2 cellular contexts compared by ENCODE assay signal in the genomic region with DNA sequence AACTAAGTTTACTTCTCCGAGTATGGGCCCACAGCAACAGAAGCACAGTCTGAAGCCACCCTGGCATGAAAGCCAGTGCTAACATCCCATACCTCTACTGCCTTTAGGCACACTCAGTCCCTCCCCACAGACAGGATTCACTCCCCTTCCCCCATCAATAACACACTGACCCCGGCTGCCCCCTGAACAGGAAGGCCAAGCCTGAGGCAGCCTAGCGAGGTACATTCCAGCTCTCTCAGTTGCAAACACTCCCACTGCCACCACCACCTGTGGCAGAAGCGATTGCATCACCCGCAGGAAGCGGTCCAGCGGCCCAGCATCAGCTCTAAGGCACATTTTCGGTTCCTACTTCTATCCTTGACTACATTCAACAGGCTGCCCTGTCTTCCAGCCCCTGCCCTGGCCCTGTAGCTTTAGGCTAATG.
TF ChIP-seq lines count a peak whose summit lies in the region.

No MANE protein-coding gene starts in this region.

TF ChIP-seq in IMR-90, 13 proteins besides CTCF, POLR2A, EP300 and RAD21:
- TF ChIP-seq, protein P1, sequence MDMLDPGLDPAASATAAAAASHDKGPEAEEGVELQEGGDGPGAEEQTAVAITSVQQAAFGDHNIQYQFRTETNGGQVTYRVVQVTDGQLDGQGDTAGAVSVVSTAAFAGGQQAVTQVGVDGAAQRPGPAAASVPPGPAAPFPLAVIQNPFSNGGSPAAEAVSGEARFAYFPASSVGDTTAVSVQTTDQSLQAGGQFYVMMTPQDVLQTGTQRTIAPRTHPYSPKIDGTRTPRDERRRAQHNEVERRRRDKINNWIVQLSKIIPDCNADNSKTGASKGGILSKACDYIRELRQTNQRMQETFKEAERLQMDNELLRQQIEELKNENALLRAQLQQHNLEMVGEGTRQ (IDR thresholded peaks at IDR 0.05; ENCODE audit: low read depth, low read length) = no peak
- TF ChIP-seq SMC3 (IDR thresholded peaks at IDR 0.05; ENCODE audit: low read depth, low read length) (no peak), CHD1 (IDR thresholded peaks at IDR 0.05; ENCODE audit: low read depth, low read length) (no peak), CEBPB (IDR thresholded peaks at IDR 0.05; ENCODE audit: low read depth, low read length) (peak; percentile 78), RFX5 (IDR thresholded peaks at IDR 0.05; ENCODE audit: low read depth, low read length) (no peak)
- TF ChIP-seq, protein P2, sequence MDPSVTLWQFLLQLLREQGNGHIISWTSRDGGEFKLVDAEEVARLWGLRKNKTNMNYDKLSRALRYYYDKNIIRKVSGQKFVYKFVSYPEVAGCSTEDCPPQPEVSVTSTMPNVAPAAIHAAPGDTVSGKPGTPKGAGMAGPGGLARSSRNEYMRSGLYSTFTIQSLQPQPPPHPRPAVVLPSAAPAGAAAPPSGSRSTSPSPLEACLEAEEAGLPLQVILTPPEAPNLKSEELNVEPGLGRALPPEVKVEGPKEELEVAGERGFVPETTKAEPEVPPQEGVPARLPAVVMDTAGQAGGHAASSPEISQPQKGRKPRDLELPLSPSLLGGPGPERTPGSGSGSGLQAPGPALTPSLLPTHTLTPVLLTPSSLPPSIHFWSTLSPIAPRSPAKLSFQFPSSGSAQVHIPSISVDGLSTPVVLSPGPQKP (IDR thresholded peaks at IDR 0.05; ENCODE audit: borderline replicate concordance, low read depth, low read length) = no peak

TF ChIP-seq in liver, 16 proteins besides CTCF, POLR2A, EP300 and RAD21 (continued from another document):
- TF ChIP-seq, protein P3, sequence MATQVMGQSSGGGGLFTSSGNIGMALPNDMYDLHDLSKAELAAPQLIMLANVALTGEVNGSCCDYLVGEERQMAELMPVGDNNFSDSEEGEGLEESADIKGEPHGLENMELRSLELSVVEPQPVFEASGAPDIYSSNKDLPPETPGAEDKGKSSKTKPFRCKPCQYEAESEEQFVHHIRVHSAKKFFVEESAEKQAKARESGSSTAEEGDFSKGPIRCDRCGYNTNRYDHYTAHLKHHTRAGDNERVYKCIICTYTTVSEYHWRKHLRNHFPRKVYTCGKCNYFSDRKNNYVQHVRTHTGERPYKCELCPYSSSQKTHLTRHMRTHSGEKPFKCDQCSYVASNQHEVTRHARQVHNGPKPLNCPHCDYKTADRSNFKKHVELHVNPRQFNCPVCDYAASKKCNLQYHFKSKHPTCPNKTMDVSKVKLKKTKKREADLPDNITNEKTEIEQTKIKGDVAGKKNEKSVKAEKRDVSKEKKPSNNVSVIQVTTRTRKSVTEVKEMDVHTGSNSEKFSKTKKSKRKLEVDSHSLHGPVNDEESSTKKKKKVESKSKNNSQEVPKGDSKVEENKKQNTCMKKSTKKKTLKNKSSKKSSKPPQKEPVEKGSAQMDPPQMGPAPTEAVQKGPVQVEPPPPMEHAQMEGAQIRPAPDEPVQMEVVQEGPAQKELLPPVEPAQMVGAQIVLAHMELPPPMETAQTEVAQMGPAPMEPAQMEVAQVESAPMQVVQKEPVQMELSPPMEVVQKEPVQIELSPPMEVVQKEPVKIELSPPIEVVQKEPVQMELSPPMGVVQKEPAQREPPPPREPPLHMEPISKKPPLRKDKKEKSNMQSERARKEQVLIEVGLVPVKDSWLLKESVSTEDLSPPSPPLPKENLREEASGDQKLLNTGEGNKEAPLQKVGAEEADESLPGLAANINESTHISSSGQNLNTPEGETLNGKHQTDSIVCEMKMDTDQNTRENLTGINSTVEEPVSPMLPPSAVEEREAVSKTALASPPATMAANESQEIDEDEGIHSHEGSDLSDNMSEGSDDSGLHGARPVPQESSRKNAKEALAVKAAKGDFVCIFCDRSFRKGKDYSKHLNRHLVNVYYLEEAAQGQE (IDR thresholded peaks at IDR 0.05) = no peak
- TF ChIP-seq HNF4G (IDR thresholded peaks at IDR 0.05) (no peak), FOXA2 (IDR thresholded peaks at IDR 0.05) (no peak), SP1 (IDR thresholded peaks at IDR 0.05) (peak; percentile 29), YY1 (IDR thresholded peaks at IDR 0.05) (no peak), HNF4A (conservative IDR thresholded peaks at IDR 0.05) (no peak), EGR1 (IDR thresholded peaks at IDR 0.05; ENCODE audit: low read depth in 2 of 2) (no peak), JUND (IDR thresholded peaks at IDR 0.05) (no peak), GABPA (IDR thresholded peaks at IDR 0.05 in 1 of 2, conservative IDR thresholded peaks at IDR 0.05 in 1 of 2) (no peak), TAF1 (conservative IDR thresholded peaks at IDR 0.05) (no peak), FOXA1 (IDR thresholded peaks at IDR 0.05) (no peak)
- TF ChIP-seq, protein P4, sequence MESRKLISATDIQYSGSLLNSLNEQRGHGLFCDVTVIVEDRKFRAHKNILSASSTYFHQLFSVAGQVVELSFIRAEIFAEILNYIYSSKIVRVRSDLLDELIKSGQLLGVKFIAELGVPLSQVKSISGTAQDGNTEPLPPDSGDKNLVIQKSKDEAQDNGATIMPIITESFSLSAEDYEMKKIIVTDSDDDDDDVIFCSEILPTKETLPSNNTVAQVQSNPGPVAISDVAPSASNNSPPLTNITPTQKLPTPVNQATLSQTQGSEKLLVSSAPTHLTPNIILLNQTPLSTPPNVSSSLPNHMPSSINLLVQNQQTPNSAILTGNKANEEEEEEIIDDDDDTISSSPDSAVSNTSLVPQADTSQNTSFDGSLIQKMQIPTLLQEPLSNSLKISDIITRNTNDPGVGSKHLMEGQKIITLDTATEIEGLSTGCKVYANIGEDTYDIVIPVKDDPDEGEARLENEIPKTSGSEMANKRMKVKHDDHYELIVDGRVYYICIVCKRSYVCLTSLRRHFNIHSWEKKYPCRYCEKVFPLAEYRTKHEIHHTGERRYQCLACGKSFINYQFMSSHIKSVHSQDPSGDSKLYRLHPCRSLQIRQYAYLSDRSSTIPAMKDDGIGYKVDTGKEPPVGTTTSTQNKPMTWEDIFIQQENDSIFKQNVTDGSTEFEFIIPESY (IDR thresholded peaks at IDR 0.05) = no peak
- TF ChIP-seq, protein P5, sequence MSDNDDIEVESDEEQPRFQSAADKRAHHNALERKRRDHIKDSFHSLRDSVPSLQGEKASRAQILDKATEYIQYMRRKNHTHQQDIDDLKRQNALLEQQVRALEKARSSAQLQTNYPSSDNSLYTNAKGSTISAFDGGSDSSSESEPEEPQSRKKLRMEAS (IDR thresholded peaks at IDR 0.05) = no peak
- TF ChIP-seq, protein P6, sequence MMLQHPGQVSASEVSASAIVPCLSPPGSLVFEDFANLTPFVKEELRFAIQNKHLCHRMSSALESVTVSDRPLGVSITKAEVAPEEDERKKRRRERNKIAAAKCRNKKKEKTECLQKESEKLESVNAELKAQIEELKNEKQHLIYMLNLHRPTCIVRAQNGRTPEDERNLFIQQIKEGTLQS (IDR thresholded peaks at IDR 0.05) = peak; percentile 94
TF ChIP-seq in liver: peak in this region for 3.
